ENCODE assay signal across 33 cellular contexts in the genomic region with DNA sequence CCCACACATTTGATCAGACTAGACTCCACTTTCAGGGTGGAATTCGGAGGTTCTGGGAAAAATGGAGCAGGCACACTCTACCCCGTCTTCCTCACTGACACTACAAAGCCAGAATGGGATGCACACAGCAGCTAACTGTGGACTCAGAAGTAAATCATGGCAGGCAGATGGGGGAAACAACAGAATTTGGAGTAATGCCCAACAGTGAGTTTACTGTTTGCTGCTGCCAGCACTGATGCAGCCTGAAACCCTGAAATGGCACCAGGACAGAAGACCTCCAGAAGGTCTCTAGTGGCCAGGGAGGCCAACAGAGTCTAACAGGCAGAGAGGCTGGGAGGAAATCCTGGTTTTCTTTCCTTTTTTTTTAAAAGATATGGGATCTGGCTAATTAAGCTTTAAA. TPM values are rescaled to one million over a fixed set of nuclear protein-coding genes. Genes with fewer than 3 reads are reported as not detected.
DNase-seq lines count a peak whose midpoint lies in the region; ATAC-seq, FAIRE-seq and TF ChIP-seq lines count a peak whose summit lies in the region.
"Had no signal": no experiment of that assay in that cellular context is flagged by ENCODE, and none has a peak within 500 bp of the region (broad histone marks: within the 10 kb centered on the region; RNA-seq: fewer than 3 reads in every experiment).

No MANE protein-coding gene starts in this region.

- no peak for ATAC-seq in Right ventricle myocardium superior (ENCODE audit: poor library complexity)
- ATAC-seq in activated naive CD8-positive, alpha-beta T cell treated with anti-CD3 and anti-CD28 coated beads, Interleukin-2, amount 50 U/mL, for 24 hours, result no peak
- ATAC-seq: A549; activated CD8-positive, alpha-beta memory T cell treated with anti-CD3 and anti-CD28 coated beads, Interleukin-2, amount 10 ng/mL, durations not matched to agents 7 days and 5 days; esophagus mucosa; foreskin keratinocyte; HCT116; left ventricle myocardium superior had no signal

- in situ Hi-C loops in transverse colon (cut with MboI; ENCODE audit: low pct_ligation_motif_present in 1 of 4, low pct_unique_long_range_greater_than_20kb in 1 of 4, low sequenced_read_pairs in 3 of 4), result no loop called here

- peak; percentile 62 for FAIRE-seq in bronchial epithelial cell (lab: Jason Lieb, UNC)
- FAIRE-seq: A549, keratinocyte had no signal

- H3K27ac ChIP-seq in cardiac muscle cell (peak overlapping the region; percentile 91), transverse colon (peak overlapping the region in 3 of 4 donors; percentile 72 to 79 (median 72))
- H3K27ac ChIP-seq: A549, foreskin keratinocyte, SJSA1, vagina had no signal

- TF ChIP-seq EP300 in transverse colon (IDR thresholded peaks at IDR 0.05; ENCODE audit: low read depth), result no peak

- H3K27me3 Mint-ChIP-seq in neural crest cell (ENCODE audit: low read depth), result no peaks in the 10 kb centered on the region
- no peaks in the 10 kb centered on the region for H3K27me3 Mint-ChIP-seq in activated naive CD8-positive, alpha-beta T cell treated with anti-CD3 and anti-CD28 coated beads, Interleukin-2, amount 50 U/mL, for 24 hours
- H3K27me3 Mint-ChIP-seq: activated CD8-positive, alpha-beta memory T cell treated with anti-CD3 and anti-CD28 coated beads, Interleukin-2, amount 10 ng/mL, durations not matched to agents 7 days and 5 days; CD8-positive, alpha-beta memory T cell; dendritic cell treated with granulocyte-macrophage colony-stimulating factor and Interleukin-4, amounts not matched to agents 40 ng/mL and 50 ng/mL, for 4 days had no signal

- H3K27me3 ChIP-seq in cardiac muscle cell (no peaks in the 10 kb centered on the region), bronchial epithelial cell (ENCODE audit: control insufficient read depth, insufficient read depth, low read length) (no peaks in the 10 kb centered on the region), transverse colon (no peaks in the 10 kb centered on the region)
- H3K27me3 ChIP-seq: BE2C, foreskin keratinocyte, SJSA1, vagina had no signal

- H3K4me3 ChIP-seq in cardiac muscle cell (no peak overlapping the region), bronchial epithelial cell (ENCODE audit: low read depth, low read length) (no peak overlapping the region), transverse colon (no peak overlapping the region)
- H3K4me3 ChIP-seq: A549, SJSA1, vagina had no signal

- no peak for TF ChIP-seq POLR2A in transverse colon (IDR thresholded peaks at IDR 0.05)

- H3K36me3 ChIP-seq in cardiac muscle cell (peaks cover 56% of the 10 kb centered on the region), bronchial epithelial cell (ENCODE audit: control insufficient read depth, insufficient read depth, low read length) (peaks cover 34% of the 10 kb centered on the region), transverse colon (peaks cover 0 to 38% (median 20%) of the 10 kb centered on the region in 4 donors)

- H3K9me3 Mint-ChIP-seq in neural crest cell, result no peaks in the 10 kb centered on the region
- H3K9me3 Mint-ChIP-seq in activated naive CD8-positive, alpha-beta T cell treated with anti-CD3 and anti-CD28 coated beads, Interleukin-2, amount 50 U/mL, for 24 hours, result no peaks in the 10 kb centered on the region
- H3K9me3 Mint-ChIP-seq: CD8-positive, alpha-beta memory T cell; dendritic cell treated with granulocyte-macrophage colony-stimulating factor and Interleukin-4, amounts not matched to agents 40 ng/mL and 50 ng/mL, for 4 days; endodermal cell had no signal

- peaks cover 22% of the 10 kb centered on the region for H3K4me1 ChIP-seq in cardiac muscle cell (ENCODE audit: low read depth)
- H3K4me1 ChIP-seq in transverse colon, result peaks cover 29 to 51% (median 42%) of the 10 kb centered on the region in 4 donors
- H3K4me1 ChIP-seq: A549, BE2C, foreskin keratinocyte, SJSA1 had no signal

- DNase-seq in cardiac muscle cell (ENCODE audit: low read depth in 1 of 2, low spot score in 1 of 2) (no peak), Right ventricle myocardium superior (no peak), bronchial epithelial cell (ENCODE audit: low read depth) (no peak), neural crest cell (ENCODE audit: low read depth, low spot score) (no peak), transverse colon (no peak), H4 (ENCODE audit: low spot score) (no peak), NCI-H128 (lab: John Stamatoyannopoulos, UW; ENCODE audit: unreplicated experiment) (no peak)
- DNase-seq in activated naive CD8-positive, alpha-beta T cell treated with anti-CD3 and anti-CD28 coated beads, Interleukin-2, amount 50 U/mL, for 24 hours, result no peak
- DNase-seq: activated CD8-positive, alpha-beta memory T cell treated with anti-CD3 and anti-CD28 coated beads, Interleukin-2, amount 10 ng/mL, durations not matched to agents 7 days and 5 days; activated gamma-delta T cell treated with Interleukin-2 at 50 U/mL for 16 hours; activated T-cell treated with anti-CD3 and anti-CD28 coated beads, Interleukin-2, amount 50 U/mL, for 48 hours; BE2C; CD8-positive, alpha-beta memory T cell; central memory CD4-positive, alpha-beta T cell; DMS153; endodermal cell; foreskin keratinocyte; head of caudate nucleus; KG1; left ventricle myocardium superior; NCI-H1105 treated with DMSO at 0.1 percent for 48 hours; NCI-H2081; NCI-H345; NCI-H748 treated with DMSO at 0.1 percent for 48 hours; stimulated activated naive CD4-positive, alpha-beta T cell treated with Interleukin-2 at 50 U/mL for 16 hours; T1000 had no signal

- 57 to 67% methylated on average over 1 to 2 of the region's 2 CpGs for WGBS in transverse colon (ENCODE audit: low coverage in 1 of 2), 2 donors

- H3K27ac Mint-ChIP-seq in neural crest cell (ENCODE audit: unreplicated experiment), result peak overlapping the region; percentile 43
- H3K27ac Mint-ChIP-seq in activated naive CD8-positive, alpha-beta T cell treated with anti-CD3 and anti-CD28 coated beads, Interleukin-2, amount 50 U/mL, for 24 hours, result no peak overlapping the region
- H3K27ac Mint-ChIP-seq: activated CD8-positive, alpha-beta memory T cell treated with anti-CD3 and anti-CD28 coated beads, Interleukin-2, amount 10 ng/mL, durations not matched to agents 7 days and 5 days; dendritic cell treated with granulocyte-macrophage colony-stimulating factor and Interleukin-4, amounts not matched to agents 40 ng/mL and 50 ng/mL, for 4 days; endodermal cell had no signal

- no peak overlapping the region for H3K4me3 Mint-ChIP-seq in neural crest cell
- no peak overlapping the region for H3K4me3 Mint-ChIP-seq in activated naive CD8-positive, alpha-beta T cell treated with anti-CD3 and anti-CD28 coated beads, Interleukin-2, amount 50 U/mL, for 24 hours
- H3K4me3 Mint-ChIP-seq: activated CD8-positive, alpha-beta memory T cell treated with anti-CD3 and anti-CD28 coated beads, Interleukin-2, amount 10 ng/mL, durations not matched to agents 7 days and 5 days; dendritic cell treated with granulocyte-macrophage colony-stimulating factor and Interleukin-4, amounts not matched to agents 40 ng/mL and 50 ng/mL, for 4 days; endodermal cell had no signal

- TF ChIP-seq CTCF in cardiac muscle cell (IDR thresholded peaks at IDR 0.05; ENCODE audit: low read depth, low read length) (no peak), bronchial epithelial cell (IDR thresholded peaks at IDR 0.05; ENCODE audit: insufficient read depth, low read length, severe bottlenecking) (no peak), neural crest cell (conservative IDR thresholded peaks at IDR 0.05) (no peak), transverse colon (IDR thresholded peaks at IDR 0.05) (no peak)

- intact Hi-C loops in Right ventricle myocardium superior (cut with DNase I), result no loop called here
- intact Hi-C loops in transverse colon (cut with DNase I; ENCODE audit: low total_unique reads), result no loop called here

- H3K9me3 ChIP-seq in cardiac muscle cell (ENCODE audit: low read depth) (no peaks in the 10 kb centered on the region), transverse colon (no peaks in the 10 kb centered on the region)
- H3K9me3 ChIP-seq: A549, BE2C, SJSA1, vagina had no signal

- peaks cover 9% of the 10 kb centered on the region for H3K36me3 Mint-ChIP-seq in neural crest cell (ENCODE audit: low read depth)
- peaks cover 31% of the 10 kb centered on the region for H3K36me3 Mint-ChIP-seq in activated naive CD8-positive, alpha-beta T cell treated with anti-CD3 and anti-CD28 coated beads, Interleukin-2, amount 50 U/mL, for 24 hours (ENCODE audit: low read depth)

- peaks cover 10% of the 10 kb centered on the region for H3K4me1 Mint-ChIP-seq in neural crest cell
- H3K4me1 Mint-ChIP-seq in activated naive CD8-positive, alpha-beta T cell treated with anti-CD3 and anti-CD28 coated beads, Interleukin-2, amount 50 U/mL, for 24 hours, result no peaks in the 10 kb centered on the region

RNA-seq across cellular contexts. Expression of gene KCTD10, which starts 24.6 kb away (rescaled TPM):
- total RNA-seq in cardiac muscle cell, result 64.4 and 102 TPM in 2 replicates
- 64.5 and 95.7 TPM in 2 replicates for polyA plus RNA-seq in cardiac muscle cell
- 27.1 TPM for total RNA-seq in Right ventricle myocardium superior
- 20.8 and 22.9 TPM in 2 replicates for total RNA-seq in bronchial epithelial cell
- 58.4 and 66.4 TPM in 2 replicates for total RNA-seq in neural crest cell
- 100 to 1,000 TPM in 1 of 4 donors, 10 to 100 TPM in 3; 67.2 to 126 (median 79.5) TPM for total RNA-seq in transverse colon
- 15.7 and 23.4 TPM in 2 replicates for total RNA-seq in H4 (2014; rRNA removed; shearing (Covaris generic))

RNA-seq across cellular contexts. Expression of gene UBE3B, which starts 24.9 kb away (rescaled TPM):
- 44.3 and 73.5 TPM in 2 replicates for total RNA-seq in cardiac muscle cell
- 35.5 and 36.7 TPM in 2 replicates for polyA plus RNA-seq in cardiac muscle cell
- 50.9 TPM for total RNA-seq in Right ventricle myocardium superior
- total RNA-seq in bronchial epithelial cell, result 32.4 and 32.6 TPM in 2 replicates
- 35.9 and 38.7 TPM in 2 replicates for total RNA-seq in neural crest cell
- 10 to 100 TPM; 34.4 to 73.0 (median 71.6) TPM for total RNA-seq in transverse colon
- 53.4 and 72.6 TPM in 2 replicates for total RNA-seq in H4 (2014; rRNA removed; shearing (Covaris generic))
